ENCODE assay signal across 16 cellular contexts in the genomic region with DNA sequence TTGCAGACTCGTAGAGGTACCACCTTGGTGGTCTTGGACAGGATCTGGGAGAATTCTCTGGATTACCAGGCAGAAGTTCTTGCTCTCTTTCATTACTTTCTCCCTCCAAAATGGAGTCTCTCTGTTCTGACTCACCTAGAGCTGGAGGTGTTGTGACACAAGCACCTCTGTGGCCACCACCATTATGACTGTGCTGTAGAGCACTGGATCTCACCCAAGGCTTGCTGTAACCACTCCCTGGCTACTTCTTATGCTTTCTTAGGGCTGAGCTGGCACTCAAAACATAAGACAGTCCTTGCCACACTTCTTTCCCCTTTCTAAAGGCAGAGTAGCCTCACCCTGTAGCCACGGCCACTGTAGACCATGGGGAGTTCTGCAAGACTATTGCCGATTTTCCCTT.
"Had no signal": no experiment of that assay in that cellular context is flagged by ENCODE, and none has a peak within 500 bp of the region (broad histone marks: within the 10 kb centered on the region; RNA-seq: fewer than 3 reads in every experiment).

No MANE protein-coding gene starts in this region.

- H3K4me3 Mint-ChIP-seq: activated naive CD8-positive, alpha-beta T cell; neural progenitor cell; T-cell had no signal

- ATAC-seq: lower lobe of right lung, T-cell had no signal

- DNase-seq: activated CD8-positive, alpha-beta memory T cell treated with anti-CD3 and anti-CD28 coated beads, Interleukin-2, amount 50 U/mL, for 4 hours; anterior cingulate cortex; hippocampal formation; kidney glomerular epithelial cell; lower lobe of right lung; midbrain; ovary; retina; stimulated activated CD4-positive, alpha-beta T cell treated with anti-CD3 and anti-CD28 coated beads, Interleukin-15, amount 100 ng/mL, for 24 hours; T-cell; tibial artery; WERI-Rb-1 had no signal

- FAIRE-seq: colon had no signal

- H3K36me3 ChIP-seq: lower lobe of right lung, neural progenitor cell, ovary, tibial artery, WERI-Rb-1 had no signal

- H3K27ac ChIP-seq: lower lobe of right lung, neural progenitor cell, ovary, SK-N-MC, tibial artery, WERI-Rb-1 had no signal

- H3K4me1 ChIP-seq: lower lobe of right lung, neural progenitor cell, tibial artery had no signal

- H3K9me3 ChIP-seq: lower lobe of right lung, ovary had no signal

- H3K27me3 ChIP-seq: neural progenitor cell, ovary, tibial artery had no signal

- H3K36me3 Mint-ChIP-seq: neural progenitor cell, T-cell had no signal

- H3K4me3 ChIP-seq: lower lobe of right lung, neural progenitor cell, ovary, SK-N-MC, tibial artery had no signal

- H3K4me1 Mint-ChIP-seq: neural progenitor cell, T-cell had no signal

- H3K27ac Mint-ChIP-seq: activated naive CD8-positive, alpha-beta T cell; neural progenitor cell; T-cell had no signal
